ENCODE assay signal across 6 cellular contexts in genomic region chr5:77514457-77514856, GRCh38.
"Had no signal": no experiment of that assay in that cellular context is flagged by ENCODE, and none has a peak within 500 bp of the region (broad histone marks: within the 10 kb centered on the region; RNA-seq: fewer than 3 reads in every experiment).

No MANE protein-coding gene starts in this region.

- H3K4me1 ChIP-seq: HAP-1 had no signal

- FAIRE-seq: HepG2 had no signal

- H3K27ac ChIP-seq: GM23248 had no signal

- H3K36me3 ChIP-seq: HAP-1 had no signal

- H3K4me3 ChIP-seq: GM23248, HAP-1 had no signal

- DNase-seq: GM23248, GOT3, H7, KG1 had no signal

- H3K9me3 ChIP-seq: HAP-1 had no signal
